In genomic region chrX:130173190-130173895, GRCh38 we compare ENCODE assay signal across 1 cellular context.
A peak's percentile ranks its signal among the peaks of the same experiment; 100 is the strongest.
TF ChIP-seq lines count a peak whose summit lies in the region.

No MANE protein-coding gene starts in this region.

TF ChIP-seq in K562, 482 proteins besides CTCF, POLR2A, EP300 and RAD21 (continued from another document and continues in another):
- no peak for TF ChIP-seq ZNF695 (CRISPR knock-in tag; IDR thresholded peaks at IDR 0.05)
- TF ChIP-seq RFX7 (CRISPR knock-in tag; IDR thresholded peaks at IDR 0.05): no peak
- TF ChIP-seq FOXK2 (conservative IDR thresholded peaks at IDR 0.05 in 1 of 2, IDR thresholded peaks at IDR 0.05 in 1 of 2; ENCODE audit: low read depth in 2 of 2): peak; percentile 60 to 68
- TF ChIP-seq MYBL2 (IDR thresholded peaks at IDR 0.05; ENCODE audit: low read depth): no peak
- TF ChIP-seq MYBL2 (CRISPR knock-in tag; IDR thresholded peaks at IDR 0.05; ENCODE audit: borderline replicate concordance): no peak
- TF ChIP-seq, protein P1, sequence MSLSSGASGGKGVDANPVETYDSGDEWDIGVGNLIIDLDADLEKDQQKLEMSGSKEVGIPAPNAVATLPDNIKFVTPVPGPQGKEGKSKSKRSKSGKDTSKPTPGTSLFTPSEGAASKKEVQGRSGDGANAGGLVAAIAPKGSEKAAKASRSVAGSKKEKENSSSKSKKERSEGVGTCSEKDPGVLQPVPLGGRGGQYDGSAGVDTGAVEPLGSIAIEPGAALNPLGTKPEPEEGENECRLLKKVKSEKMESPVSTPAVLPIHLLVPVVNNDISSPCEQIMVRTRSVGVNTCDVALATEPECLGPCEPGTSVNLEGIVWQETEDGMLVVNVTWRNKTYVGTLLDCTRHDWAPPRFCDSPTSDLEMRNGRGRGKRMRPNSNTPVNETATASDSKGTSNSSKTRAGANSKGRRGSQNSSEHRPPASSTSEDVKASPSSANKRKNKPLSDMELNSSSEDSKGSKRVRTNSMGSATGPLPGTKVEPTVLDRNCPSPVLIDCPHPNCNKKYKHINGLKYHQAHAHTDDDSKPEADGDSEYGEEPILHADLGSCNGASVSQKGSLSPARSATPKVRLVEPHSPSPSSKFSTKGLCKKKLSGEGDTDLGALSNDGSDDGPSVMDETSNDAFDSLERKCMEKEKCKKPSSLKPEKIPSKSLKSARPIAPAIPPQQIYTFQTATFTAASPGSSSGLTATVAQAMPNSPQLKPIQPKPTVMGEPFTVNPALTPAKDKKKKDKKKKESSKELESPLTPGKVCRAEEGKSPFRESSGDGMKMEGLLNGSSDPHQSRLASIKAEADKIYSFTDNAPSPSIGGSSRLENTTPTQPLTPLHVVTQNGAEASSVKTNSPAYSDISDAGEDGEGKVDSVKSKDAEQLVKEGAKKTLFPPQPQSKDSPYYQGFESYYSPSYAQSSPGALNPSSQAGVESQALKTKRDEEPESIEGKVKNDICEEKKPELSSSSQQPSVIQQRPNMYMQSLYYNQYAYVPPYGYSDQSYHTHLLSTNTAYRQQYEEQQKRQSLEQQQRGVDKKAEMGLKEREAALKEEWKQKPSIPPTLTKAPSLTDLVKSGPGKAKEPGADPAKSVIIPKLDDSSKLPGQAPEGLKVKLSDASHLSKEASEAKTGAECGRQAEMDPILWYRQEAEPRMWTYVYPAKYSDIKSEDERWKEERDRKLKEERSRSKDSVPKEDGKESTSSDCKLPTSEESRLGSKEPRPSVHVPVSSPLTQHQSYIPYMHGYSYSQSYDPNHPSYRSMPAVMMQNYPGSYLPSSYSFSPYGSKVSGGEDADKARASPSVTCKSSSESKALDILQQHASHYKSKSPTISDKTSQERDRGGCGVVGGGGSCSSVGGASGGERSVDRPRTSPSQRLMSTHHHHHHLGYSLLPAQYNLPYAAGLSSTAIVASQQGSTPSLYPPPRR (CRISPR knock-in tag; IDR thresholded peaks at IDR 0.05; ENCODE audit: borderline replicate concordance): no peak
- no peak for TF ChIP-seq XRCC3 (IDR thresholded peaks at IDR 0.05)
- no peak for TF ChIP-seq CBX8 (IDR thresholded peaks at IDR 0.05; ENCODE audit: borderline replicate concordance, extremely low read depth, low read depth, low read length, poor library complexity, severe bottlenecking)
- TF ChIP-seq ARHGAP35 (IDR thresholded peaks at IDR 0.05; ENCODE audit: partially characterized antibody): no peak
- no peak for TF ChIP-seq ZNF561 (CRISPR knock-in tag; conservative IDR thresholded peaks at IDR 0.05)
- TF ChIP-seq NCOA1 (IDR thresholded peaks at IDR 0.05; ENCODE audit: low read depth): 0 out of 2 replicates have a peak, but pooled peaks have one; percentile 24
- TF ChIP-seq TSHZ1 (CRISPR knock-in tag; IDR thresholded peaks at IDR 0.05): no peak
- TF ChIP-seq PML (IDR thresholded peaks at IDR 0.05; ENCODE audit: low read length): no peak; the same call in 1 of the 2 replicates
- no peak for TF ChIP-seq DACH1 (IDR thresholded peaks at IDR 0.05; ENCODE audit: partially characterized antibody)
- TF ChIP-seq MCM5 (IDR thresholded peaks at IDR 0.05; ENCODE audit: low read depth): no peak
- no peak for TF ChIP-seq HEY1 (CRISPR knock-in tag; IDR thresholded peaks at IDR 0.05; ENCODE audit: borderline replicate concordance)
- TF ChIP-seq ZNF24 (IDR thresholded peaks at IDR 0.05): 0 out of 2 replicates have a peak, but pooled peaks have one; percentile 44
- peak; percentile 55; the same call in 1 of the 2 replicates for TF ChIP-seq POLR2AphosphoS5 (IDR thresholded peaks at IDR 0.05; ENCODE audit: control insufficient read depth, insufficient read depth, low read depth, low read length)
- no peak for TF ChIP-seq MAFF (IDR thresholded peaks at IDR 0.05; ENCODE audit: low read length)
- no peak for TF ChIP-seq ZNF311 (CRISPR knock-in tag; IDR thresholded peaks at IDR 0.05)
- TF ChIP-seq ZNF134 (CRISPR knock-in tag; conservative IDR thresholded peaks at IDR 0.05): no peak
- no peak for TF ChIP-seq ZNF408 (CRISPR knock-in tag; IDR thresholded peaks at IDR 0.05; ENCODE audit: low read depth)
- TF ChIP-seq RBM17 (IDR thresholded peaks at IDR 0.05; ENCODE audit: borderline replicate concordance, low read depth, low read length): no peak
- no peak for TF ChIP-seq ZNF165 (CRISPR knock-in tag; IDR thresholded peaks at IDR 0.05; ENCODE audit: borderline replicate concordance)
- peak; percentile 54; the same call in 1 of the 2 replicates for TF ChIP-seq MYC (IDR thresholded peaks at IDR 0.05; ENCODE audit: low read depth, low read length)
- no peak for TF ChIP-seq MYC (CRISPR knock-in tag; IDR thresholded peaks at IDR 0.05; ENCODE audit: borderline replicate concordance, low read depth)
- no peak for TF ChIP-seq BCOR (IDR thresholded peaks at IDR 0.05)
- no peak for TF ChIP-seq ZNF707 (CRISPR knock-in tag; conservative IDR thresholded peaks at IDR 0.05)
- TF ChIP-seq FOXJ2 (tag; IDR thresholded peaks at IDR 0.05): peak; percentile 72
- TF ChIP-seq MED1 (CRISPR knock-in tag; IDR thresholded peaks at IDR 0.05; ENCODE audit: borderline replicate concordance): no peak
- no peak for TF ChIP-seq SIN3A (IDR thresholded peaks at IDR 0.05; ENCODE audit: borderline replicate concordance in 2 of 2, control insufficient read depth in 1 of 2, low read depth in 2 of 2, low read length in 2 of 2)
- TF ChIP-seq SMARCB1 (IDR thresholded peaks at IDR 0.05; ENCODE audit: insufficient read length, low read depth): no peak
- TF ChIP-seq, protein P2, sequence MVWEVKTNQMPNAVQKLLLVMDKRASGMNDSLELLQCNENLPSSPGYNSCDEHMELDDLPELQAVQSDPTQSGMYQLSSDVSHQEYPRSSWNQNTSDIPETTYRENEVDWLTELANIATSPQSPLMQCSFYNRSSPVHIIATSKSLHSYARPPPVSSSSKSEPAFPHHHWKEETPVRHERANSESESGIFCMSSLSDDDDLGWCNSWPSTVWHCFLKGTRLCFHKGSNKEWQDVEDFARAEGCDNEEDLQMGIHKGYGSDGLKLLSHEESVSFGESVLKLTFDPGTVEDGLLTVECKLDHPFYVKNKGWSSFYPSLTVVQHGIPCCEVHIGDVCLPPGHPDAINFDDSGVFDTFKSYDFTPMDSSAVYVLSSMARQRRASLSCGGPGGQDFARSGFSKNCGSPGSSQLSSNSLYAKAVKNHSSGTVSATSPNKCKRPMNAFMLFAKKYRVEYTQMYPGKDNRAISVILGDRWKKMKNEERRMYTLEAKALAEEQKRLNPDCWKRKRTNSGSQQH (CRISPR knock-in tag; IDR thresholded peaks at IDR 0.05): no peak
- no peak for TF ChIP-seq SMARCA5 (IDR thresholded peaks at IDR 0.05)
- TF ChIP-seq ARID3A (IDR thresholded peaks at IDR 0.05; ENCODE audit: borderline replicate concordance, low read depth, low read length): peak; percentile 47; the same call in 1 of the 2 replicates
- TF ChIP-seq JUN (IDR thresholded peaks at IDR 0.05; ENCODE audit: borderline replicate concordance, low read depth, low read length): no peak
- no peak for TF ChIP-seq JUN (CRISPR knock-in tag; IDR thresholded peaks at IDR 0.05; ENCODE audit: borderline replicate concordance)
- TF ChIP-seq, protein P3, sequence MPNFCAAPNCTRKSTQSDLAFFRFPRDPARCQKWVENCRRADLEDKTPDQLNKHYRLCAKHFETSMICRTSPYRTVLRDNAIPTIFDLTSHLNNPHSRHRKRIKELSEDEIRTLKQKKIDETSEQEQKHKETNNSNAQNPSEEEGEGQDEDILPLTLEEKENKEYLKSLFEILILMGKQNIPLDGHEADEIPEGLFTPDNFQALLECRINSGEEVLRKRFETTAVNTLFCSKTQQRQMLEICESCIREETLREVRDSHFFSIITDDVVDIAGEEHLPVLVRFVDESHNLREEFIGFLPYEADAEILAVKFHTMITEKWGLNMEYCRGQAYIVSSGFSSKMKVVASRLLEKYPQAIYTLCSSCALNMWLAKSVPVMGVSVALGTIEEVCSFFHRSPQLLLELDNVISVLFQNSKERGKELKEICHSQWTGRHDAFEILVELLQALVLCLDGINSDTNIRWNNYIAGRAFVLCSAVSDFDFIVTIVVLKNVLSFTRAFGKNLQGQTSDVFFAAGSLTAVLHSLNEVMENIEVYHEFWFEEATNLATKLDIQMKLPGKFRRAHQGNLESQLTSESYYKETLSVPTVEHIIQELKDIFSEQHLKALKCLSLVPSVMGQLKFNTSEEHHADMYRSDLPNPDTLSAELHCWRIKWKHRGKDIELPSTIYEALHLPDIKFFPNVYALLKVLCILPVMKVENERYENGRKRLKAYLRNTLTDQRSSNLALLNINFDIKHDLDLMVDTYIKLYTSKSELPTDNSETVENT (CRISPR knock-in tag; IDR thresholded peaks at IDR 0.05): no peak
- no peak for TF ChIP-seq CHD1 (IDR thresholded peaks at IDR 0.05; ENCODE audit: low read length)
- TF ChIP-seq, protein P4, sequence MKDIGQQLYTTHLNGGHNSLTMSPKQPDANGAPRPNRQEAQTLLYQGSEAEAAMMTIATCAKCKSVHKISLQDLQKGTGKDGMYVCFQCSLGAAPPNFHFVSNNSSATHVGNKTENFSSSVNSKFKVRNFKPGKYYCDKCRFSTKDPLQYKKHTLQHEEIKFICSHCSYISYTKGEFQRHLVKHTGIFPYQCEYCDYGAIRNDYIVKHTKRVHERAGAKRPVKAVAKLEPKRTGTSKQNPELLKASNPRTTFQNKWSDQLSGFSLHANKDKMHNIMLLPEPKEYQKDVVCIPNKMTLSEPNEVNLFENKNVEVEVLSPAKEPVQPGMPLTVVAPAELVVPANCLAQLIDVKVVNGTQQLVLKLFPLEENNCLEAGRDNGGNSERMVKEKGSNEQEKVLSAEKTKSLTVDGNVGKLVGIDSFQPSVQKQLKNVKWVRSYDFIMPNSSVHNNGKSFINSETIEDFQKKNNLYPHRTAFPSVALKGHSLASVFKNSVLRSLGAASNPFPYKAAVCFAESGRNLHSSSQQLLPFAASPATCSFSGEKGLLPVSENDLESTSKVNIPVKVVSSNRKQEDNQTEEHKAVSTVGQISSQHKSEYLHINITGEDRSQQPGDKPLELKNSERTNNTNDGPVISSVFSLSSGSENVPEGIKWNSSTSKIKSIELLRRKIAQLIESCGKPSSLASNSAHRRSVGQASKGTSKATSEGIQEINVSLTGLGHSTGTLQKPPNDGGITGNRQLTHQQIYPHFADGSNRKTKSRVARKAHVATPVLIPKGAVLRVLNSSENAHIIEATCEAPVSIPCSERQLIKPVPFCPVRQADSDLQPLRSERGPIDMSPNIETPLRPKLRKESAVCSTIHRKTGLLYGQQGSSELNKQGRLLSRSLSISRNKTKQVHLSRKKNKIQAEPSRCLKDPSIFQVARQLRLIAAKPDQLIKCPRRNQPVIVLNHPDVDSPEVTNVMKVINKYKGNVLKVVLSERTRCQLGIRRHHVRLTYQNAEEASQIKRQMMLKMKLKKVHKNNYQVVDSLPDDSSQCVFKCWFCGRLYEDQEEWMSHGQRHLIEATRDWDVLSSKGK (CRISPR knock-in tag; IDR thresholded peaks at IDR 0.05): no peak
- no peak for TF ChIP-seq ZNF143 (CRISPR knock-in tag; IDR thresholded peaks at IDR 0.05)
- TF ChIP-seq ZFX (CRISPR knock-in tag; IDR thresholded peaks at IDR 0.05): peak; percentile 49; the same call in 1 of the 2 replicates
- TF ChIP-seq ATF1 (CRISPR knock-in tag; IDR thresholded peaks at IDR 0.05): no peak
- peak; percentile 91 for TF ChIP-seq ATF1 (tag; IDR thresholded peaks at IDR 0.05)
- no peak for TF ChIP-seq BDP1 (IDR thresholded peaks at IDR 0.05; ENCODE audit: insufficient read depth, insufficient read length)
- TF ChIP-seq, protein P5, sequence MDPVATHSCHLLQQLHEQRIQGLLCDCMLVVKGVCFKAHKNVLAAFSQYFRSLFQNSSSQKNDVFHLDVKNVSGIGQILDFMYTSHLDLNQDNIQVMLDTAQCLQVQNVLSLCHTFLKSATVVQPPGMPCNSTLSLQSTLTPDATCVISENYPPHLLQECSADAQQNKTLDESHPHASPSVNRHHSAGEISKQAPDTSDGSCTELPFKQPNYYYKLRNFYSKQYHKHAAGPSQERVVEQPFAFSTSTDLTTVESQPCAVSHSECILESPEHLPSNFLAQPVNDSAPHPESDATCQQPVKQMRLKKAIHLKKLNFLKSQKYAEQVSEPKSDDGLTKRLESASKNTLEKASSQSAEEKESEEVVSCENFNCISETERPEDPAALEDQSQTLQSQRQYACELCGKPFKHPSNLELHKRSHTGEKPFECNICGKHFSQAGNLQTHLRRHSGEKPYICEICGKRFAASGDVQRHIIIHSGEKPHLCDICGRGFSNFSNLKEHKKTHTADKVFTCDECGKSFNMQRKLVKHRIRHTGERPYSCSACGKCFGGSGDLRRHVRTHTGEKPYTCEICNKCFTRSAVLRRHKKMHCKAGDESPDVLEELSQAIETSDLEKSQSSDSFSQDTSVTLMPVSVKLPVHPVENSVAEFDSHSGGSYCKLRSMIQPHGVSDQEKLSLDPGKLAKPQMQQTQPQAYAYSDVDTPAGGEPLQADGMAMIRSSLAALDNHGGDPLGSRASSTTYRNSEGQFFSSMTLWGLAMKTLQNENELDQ (CRISPR knock-in tag; IDR thresholded peaks at IDR 0.05; ENCODE audit: borderline replicate concordance): no peak
- TF ChIP-seq FOXM1 (IDR thresholded peaks at IDR 0.05; ENCODE audit: low read depth): 0 out of 2 replicates have a peak, but pooled peaks have one; percentile 19
- TF ChIP-seq FOXM1 (CRISPR knock-in tag; IDR thresholded peaks at IDR 0.05; ENCODE audit: low read depth): no peak
